In genomic region chr2:196268538-196269338, GRCh38 we compare ENCODE assay signal across 8 cellular contexts.
DNase-seq lines count a peak whose midpoint lies in the region; ATAC-seq, FAIRE-seq and TF ChIP-seq lines count a peak whose summit lies in the region.

No MANE protein-coding gene starts in this region.

- no peak for TF ChIP-seq CTCF in breast epithelium (IDR thresholded peaks at IDR 0.05)

- H3K9me3 Mint-ChIP-seq in activated T-helper 1 cell treated with anti-CD3 and anti-CD28 coated beads, Interleukin-12 subunit alpha, Interleukin-12 subunit beta, Interleukin-2, Interleukin-4 antibody, amounts not matched to agents 30 ng/mL and 10 ng/mL and 1 ng/mL, durations not matched to agents 14 hours and 24 hours and 36 hours, result no peaks in the 10 kb centered on the region

- WGBS in mesodermal cell (ENCODE audit: insufficient coverage in 2 of 2), 2 experiments, result 83 to 88% methylated on average over 5 to 6 of the region's 8 CpGs
- WGBS in GM23248 (ENCODE audit: low coverage in 1 of 2, low lambda C conversion rate in 2 of 2, missing lambda C conversion rate in 2 of 2), 2 experiments, result 85 to 88% methylated on average over 8 of the region's 8 CpGs

- H3K4me3 ChIP-seq in mesodermal cell (ENCODE audit: extremely low read depth, insufficient read depth, low read length, poor library complexity, severe bottlenecking), result no peak overlapping the region
- no peak overlapping the region for H3K4me3 ChIP-seq in breast epithelium
- H3K4me3 ChIP-seq in GM23248, result no peak overlapping the region

- peak overlapping the region; percentile 51 for H3K27ac ChIP-seq in mesodermal cell (ENCODE audit: low read depth, low read length, severe bottlenecking)
- peak overlapping the region in 1 of 2 donors; percentile 44 for H3K27ac ChIP-seq in breast epithelium
- H3K27ac ChIP-seq in GM23248, result no peak overlapping the region

- H3K36me3 Mint-ChIP-seq in activated T-helper 1 cell treated with anti-CD3 and anti-CD28 coated beads, Interleukin-12 subunit alpha, Interleukin-12 subunit beta, Interleukin-2, Interleukin-4 antibody, amounts not matched to agents 30 ng/mL and 10 ng/mL and 1 ng/mL, durations not matched to agents 14 hours and 24 hours and 36 hours (ENCODE audit: low read depth), result peaks cover 5% of the 10 kb centered on the region

- DNase-seq in GM18507 (ENCODE audit: extremely low spot score, insufficient read length, low read depth) (no peak), breast epithelium (ENCODE audit: low spot score in 2 of 2) (no peak), NCI-H2196 treated with DMSO at 0.1 percent for 48 hours (lab: John Stamatoyannopoulos, UW; ENCODE audit: unreplicated experiment) (no peak), NCI-H524 (lab: John Stamatoyannopoulos, UW) (no peak), GM23248 (no peak)
- DNase-seq in activated T-helper 1 cell treated with anti-CD3 and anti-CD28 coated beads, Interleukin-12 subunit alpha, Interleukin-12 subunit beta, Interleukin-2, Interleukin-4 antibody, amounts not matched to agents 30 ng/mL and 10 ng/mL and 1 ng/mL, durations not matched to agents 14 hours and 24 hours and 36 hours (ENCODE audit: low spot score), result no peak

- no peaks in the 10 kb centered on the region for H3K9me2 ChIP-seq in GM23248 (ENCODE audit: insufficient read depth)

- peaks cover 57% of the 10 kb centered on the region for H3K4me1 Mint-ChIP-seq in activated T-helper 1 cell treated with anti-CD3 and anti-CD28 coated beads, Interleukin-12 subunit alpha, Interleukin-12 subunit beta, Interleukin-2, Interleukin-4 antibody, amounts not matched to agents 30 ng/mL and 10 ng/mL and 1 ng/mL, durations not matched to agents 14 hours and 24 hours and 36 hours (ENCODE audit: low read depth)

- intact Hi-C loops in activated T-helper 1 cell treated with anti-CD3 and anti-CD28 coated beads, Interleukin-12 subunit alpha, Interleukin-12 subunit beta, Interleukin-2, Interleukin-4 antibody, amounts not matched to agents 30 ng/mL and 10 ng/mL and 1 ng/mL, durations not matched to agents 14 hours and 24 hours and 36 hours (cut with micrococcal nuclease), result loop anchor here (1.0 to 10.0 kb wide), 7 partner anchors 8 to 1804 kb away; partner anchors contain the start of gene PGAP1
- intact Hi-C loops in breast epithelium (cut with DNase I; ENCODE audit: low total_unique reads), result no loop called here

- no peak overlapping the region for H3K9ac ChIP-seq in GM23248

- peaks cover 29% of the 10 kb centered on the region for H3K4me1 ChIP-seq in mesodermal cell (ENCODE audit: control insufficient read depth, insufficient read depth, low read length, poor library complexity, severe bottlenecking)
- peaks cover 0 to 6% of the 10 kb centered on the region in 2 donors for H3K4me1 ChIP-seq in breast epithelium
- peaks cover 11% of the 10 kb centered on the region for H3K4me1 ChIP-seq in GM23248 (ENCODE audit: insufficient read depth)

- no peaks in the 10 kb centered on the region for H3K27me3 Mint-ChIP-seq in activated T-helper 1 cell treated with anti-CD3 and anti-CD28 coated beads, Interleukin-12 subunit alpha, Interleukin-12 subunit beta, Interleukin-2, Interleukin-4 antibody, amounts not matched to agents 30 ng/mL and 10 ng/mL and 1 ng/mL, durations not matched to agents 14 hours and 24 hours and 36 hours (ENCODE audit: insufficient read depth)

- H3K9me3 ChIP-seq in mesodermal cell (ENCODE audit: control insufficient read depth, low read length) (no peaks in the 10 kb centered on the region), breast epithelium (no peaks in the 10 kb centered on the region), GM23248 (ENCODE audit: low read depth) (no peaks in the 10 kb centered on the region)

- no peaks in the 10 kb centered on the region for H3K27me3 ChIP-seq in breast epithelium
- no peaks in the 10 kb centered on the region for H3K27me3 ChIP-seq in GM23248 (replicated peaks; ENCODE audit: insufficient read depth)

- H3K4me2 ChIP-seq in GM23248 (ENCODE audit: unreplicated experiment), result no peak overlapping the region

- H3K79me2 ChIP-seq in GM23248 (ENCODE audit: insufficient read depth), result no peaks in the 10 kb centered on the region

- FAIRE-seq in GM18507 (lab: Jason Lieb, UNC), result peak; percentile 52

- ATAC-seq in HG03571 (IDR thresholded peaks at IDR 0.05; ENCODE audit: unreplicated experiment), result peak; percentile 46

- H3K36me3 ChIP-seq in mesodermal cell (ENCODE audit: control insufficient read depth, insufficient read depth, low read length) (peaks cover 9% of the 10 kb centered on the region), breast epithelium (no peaks in the 10 kb centered on the region), GM23248 (ENCODE audit: low read depth) (no peaks in the 10 kb centered on the region)

- peak overlapping the region; percentile 29 for H3K27ac Mint-ChIP-seq in activated T-helper 1 cell treated with anti-CD3 and anti-CD28 coated beads, Interleukin-12 subunit alpha, Interleukin-12 subunit beta, Interleukin-2, Interleukin-4 antibody, amounts not matched to agents 30 ng/mL and 10 ng/mL and 1 ng/mL, durations not matched to agents 14 hours and 24 hours and 36 hours

- no peaks in the 10 kb centered on the region for H4K20me1 ChIP-seq in GM23248 (ENCODE audit: insufficient read depth)

- H3K4me3 Mint-ChIP-seq in activated T-helper 1 cell treated with anti-CD3 and anti-CD28 coated beads, Interleukin-12 subunit alpha, Interleukin-12 subunit beta, Interleukin-2, Interleukin-4 antibody, amounts not matched to agents 30 ng/mL and 10 ng/mL and 1 ng/mL, durations not matched to agents 14 hours and 24 hours and 36 hours, result peak overlapping the region; percentile 25

- no peak overlapping the region for H2AFZ ChIP-seq in GM23248

- in situ Hi-C loops in GM23248 (cut with MboI), result no loop called here

- TF ChIP-seq POLR2A in breast epithelium (IDR thresholded peaks at IDR 0.05), result no peak

- H3F3A ChIP-seq in GM23248 (ENCODE audit: insufficient read depth), result no peaks in the 10 kb centered on the region
